In the genomic region with DNA sequence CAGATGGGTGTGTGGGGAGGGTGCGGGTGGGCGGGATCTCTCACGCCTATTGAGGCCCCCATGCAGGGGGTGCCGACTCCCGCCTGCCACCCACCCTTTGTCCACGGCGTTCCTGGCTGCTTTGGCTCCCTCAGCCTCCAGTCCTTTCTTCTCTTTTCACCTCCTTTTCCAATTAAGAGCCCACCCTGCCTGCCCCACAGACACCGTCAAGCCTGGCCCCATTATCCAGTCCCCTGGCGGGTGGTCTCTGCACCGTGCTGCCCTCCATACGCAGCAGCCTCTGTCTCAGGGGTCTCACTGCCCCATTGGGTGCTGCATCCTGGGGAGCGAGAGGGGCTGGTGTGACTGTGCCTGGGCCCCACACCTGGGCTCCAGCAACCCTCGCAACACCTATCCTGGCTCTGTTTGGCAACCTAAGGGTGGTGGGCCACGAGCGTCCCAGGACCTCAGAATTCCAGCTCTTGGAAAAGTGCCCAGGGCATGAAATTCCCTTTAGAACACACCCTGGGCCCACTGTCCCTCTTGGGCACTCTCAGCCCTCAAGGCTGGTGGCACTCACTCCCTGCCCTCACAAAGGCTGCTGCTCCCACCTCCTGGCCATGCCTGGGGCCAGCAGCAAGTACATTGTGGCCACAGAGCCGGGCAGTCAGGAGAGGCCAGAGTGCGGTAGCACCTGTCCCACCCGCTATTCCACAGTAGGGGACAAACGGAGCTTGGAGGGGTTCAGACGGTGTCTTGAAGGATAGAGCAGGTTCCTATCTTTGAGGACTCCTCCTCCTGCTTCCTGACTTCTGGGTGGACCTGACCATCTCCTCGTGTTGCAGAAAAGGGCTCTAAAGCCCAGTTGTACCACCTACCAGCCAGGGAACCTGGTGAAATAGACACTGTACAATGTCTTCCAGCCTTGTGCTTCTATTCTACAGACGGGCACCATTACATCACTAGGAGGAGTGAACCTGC, we compare ENCODE assay signal across 1 cellular context.
TF ChIP-seq lines count a peak whose summit lies in the region.

No MANE protein-coding gene starts in this region.

TF ChIP-seq in H1, 55 proteins besides CTCF, POLR2A, EP300 and RAD21:
- no peak for TF ChIP-seq CBX5 (IDR thresholded peaks at IDR 0.05; ENCODE audit: low read depth, low read length)
- TF ChIP-seq, protein P1, sequence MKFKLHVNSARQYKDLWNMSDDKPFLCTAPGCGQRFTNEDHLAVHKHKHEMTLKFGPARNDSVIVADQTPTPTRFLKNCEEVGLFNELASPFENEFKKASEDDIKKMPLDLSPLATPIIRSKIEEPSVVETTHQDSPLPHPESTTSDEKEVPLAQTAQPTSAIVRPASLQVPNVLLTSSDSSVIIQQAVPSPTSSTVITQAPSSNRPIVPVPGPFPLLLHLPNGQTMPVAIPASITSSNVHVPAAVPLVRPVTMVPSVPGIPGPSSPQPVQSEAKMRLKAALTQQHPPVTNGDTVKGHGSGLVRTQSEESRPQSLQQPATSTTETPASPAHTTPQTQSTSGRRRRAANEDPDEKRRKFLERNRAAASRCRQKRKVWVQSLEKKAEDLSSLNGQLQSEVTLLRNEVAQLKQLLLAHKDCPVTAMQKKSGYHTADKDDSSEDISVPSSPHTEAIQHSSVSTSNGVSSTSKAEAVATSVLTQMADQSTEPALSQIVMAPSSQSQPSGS (IDR thresholded peaks at IDR 0.05; ENCODE audit: low read length): no peak
- TF ChIP-seq SP2 (IDR thresholded peaks at IDR 0.05; ENCODE audit: low read length): no peak
- no peak for TF ChIP-seq SUZ12 (IDR thresholded peaks at IDR 0.05; ENCODE audit: low read length)
- TF ChIP-seq NANOG (IDR thresholded peaks at IDR 0.05; ENCODE audit: insufficient read depth, low read depth, low read length, poor library complexity, severe bottlenecking): no peak
TF ChIP-seq in H1: peak in this region for 0.
